In genomic region chr7:73577627-73578341, GRCh38 we compare ENCODE assay signal across 8 cellular contexts. TPM values are rescaled to one million over a fixed set of nuclear protein-coding genes. Genes with fewer than 3 reads are reported as not detected.
A peak's percentile ranks its signal among the peaks of the same experiment; 100 is the strongest.
DNase-seq lines count a peak whose midpoint lies in the region; ATAC-seq and TF ChIP-seq lines count a peak whose summit lies in the region.

No MANE protein-coding gene starts in this region.

- CTCF ChIA-PET in activated CD8-positive, alpha-beta memory T cell treated with anti-CD3 and anti-CD28 coated beads, Interleukin-2, amount 10 ng/mL, durations not matched to agents 7 days and 5 days (lab: Charles Lee), result interaction anchor here (0.8 to 3.4 kb wide), 9 partner anchors 8 to 157 kb away, joined by 3 to 17 read pairs (median 5); partner anchors contain the start of gene BAZ1B

- peaks cover 33% of the 10 kb centered on the region for H3K4me1 Mint-ChIP-seq in activated CD8-positive, alpha-beta memory T cell treated with anti-CD3 and anti-CD28 coated beads, Interleukin-2, amount 10 ng/mL, durations not matched to agents 7 days and 5 days
- peaks cover 11% of the 10 kb centered on the region for H3K4me1 Mint-ChIP-seq in activated T-helper 17 cell treated with anti-CD3 and anti-CD28 coated beads, Interleukin-2, amount 50 U/mL, for 72 hours

- peak; percentile 2 for ATAC-seq in activated CD8-positive, alpha-beta memory T cell treated with anti-CD3 and anti-CD28 coated beads, Interleukin-2, amount 10 ng/mL, durations not matched to agents 7 days and 5 days
- ATAC-seq in HG03378 (IDR thresholded peaks at IDR 0.05; ENCODE audit: unreplicated experiment) (peak; percentile 12), right cardiac atrium (peak in 1 of 2 donors; percentile 29), HG02884 (IDR thresholded peaks at IDR 0.05; ENCODE audit: unreplicated experiment) (no peak)
- peak; percentile 10 for ATAC-seq in activated T-helper 17 cell treated with anti-CD3 and anti-CD28 coated beads, Interleukin-2, amount 50 U/mL, for 72 hours (replicated peaks)

- H3K27me3 ChIP-seq in right cardiac atrium (ENCODE audit: control insufficient read depth, insufficient read depth), result no peaks in the 10 kb centered on the region
- H3K27me3 ChIP-seq in smooth muscle cell (ENCODE audit: low read depth), result no peaks in the 10 kb centered on the region

- H3K4me1 ChIP-seq in right cardiac atrium (ENCODE audit: control insufficient read depth, insufficient read depth, low read length) (peaks cover 3% of the 10 kb centered on the region), smooth muscle cell (ENCODE audit: low read depth) (peaks cover 6% of the 10 kb centered on the region)

- no peaks in the 10 kb centered on the region for H3K9me3 Mint-ChIP-seq in activated CD8-positive, alpha-beta memory T cell treated with anti-CD3 and anti-CD28 coated beads, Interleukin-2, amount 10 ng/mL, durations not matched to agents 7 days and 5 days (ENCODE audit: low read depth)
- H3K9me3 Mint-ChIP-seq in activated T-helper 17 cell treated with anti-CD3 and anti-CD28 coated beads, Interleukin-2, amount 50 U/mL, for 72 hours, result no peaks in the 10 kb centered on the region

- peak overlapping the region; percentile 82 for H3K4me3 Mint-ChIP-seq in activated CD8-positive, alpha-beta memory T cell treated with anti-CD3 and anti-CD28 coated beads, Interleukin-2, amount 10 ng/mL, durations not matched to agents 7 days and 5 days
- H3K4me3 Mint-ChIP-seq in activated T-helper 17 cell treated with anti-CD3 and anti-CD28 coated beads, Interleukin-2, amount 50 U/mL, for 72 hours, result peak overlapping the region; percentile 95

- peaks cover 37% of the 10 kb centered on the region for H3K79me2 ChIP-seq in smooth muscle cell (ENCODE audit: low read depth)

- H3K4me3 ChIP-seq in right cardiac atrium (ENCODE audit: low read length) (peak overlapping the region; percentile 76), smooth muscle cell (peak overlapping the region; percentile 81)

- intact Hi-C loops in right cardiac atrium (cut with DNase I), result no loop called here

- H3K36me3 ChIP-seq in smooth muscle cell (ENCODE audit: low read depth), result peaks cover 5% of the 10 kb centered on the region

- H2AFZ ChIP-seq in smooth muscle cell (ENCODE audit: low read depth), result peak overlapping the region; percentile 35

- no peaks in the 10 kb centered on the region for H3K9me3 ChIP-seq in right cardiac atrium (ENCODE audit: control insufficient read depth, low read length)
- H3K9me3 ChIP-seq in smooth muscle cell (replicated peaks; ENCODE audit: low read depth), result no peaks in the 10 kb centered on the region

- H3K4me2 ChIP-seq in smooth muscle cell, result peak overlapping the region; percentile 88

- H3F3A ChIP-seq in smooth muscle cell (ENCODE audit: low read depth), result peaks cover 3% of the 10 kb centered on the region

- TF ChIP-seq CTCF in smooth muscle cell (IDR thresholded peaks at IDR 0.05; ENCODE audit: borderline replicate concordance, insufficient read depth, poor library complexity, severe bottlenecking), result no peak

- no peak for DNase-seq in activated CD8-positive, alpha-beta memory T cell treated with anti-CD3 and anti-CD28 coated beads, Interleukin-2, amount 10 ng/mL, durations not matched to agents 7 days and 5 days
- DNase-seq in activated CD8-positive, alpha-beta memory T cell treated with anti-CD3 and anti-CD28 coated beads, Interleukin-2, amount 50 U/mL, for 4 hours, result no peak
- DNase-seq in right cardiac atrium, result peak in 2 of 3 donors; percentile 49 to 73
- DNase-seq in smooth muscle cell (lab: John Stamatoyannopoulos, UW; ENCODE audit: unreplicated experiment), result no peak
- no peak for DNase-seq in hypothalamus (lab: John Stamatoyannopoulos, UW)

- H3K27ac ChIP-seq in right cardiac atrium (ENCODE audit: low read length), result peak overlapping the region; percentile 22
- peak overlapping the region; percentile 76 for H3K27ac ChIP-seq in smooth muscle cell (ENCODE audit: low read depth)

- H3K27me3 Mint-ChIP-seq in activated CD8-positive, alpha-beta memory T cell treated with anti-CD3 and anti-CD28 coated beads, Interleukin-2, amount 10 ng/mL, durations not matched to agents 7 days and 5 days, result no peaks in the 10 kb centered on the region
- H3K27me3 Mint-ChIP-seq in activated T-helper 17 cell treated with anti-CD3 and anti-CD28 coated beads, Interleukin-2, amount 50 U/mL, for 72 hours, result no peaks in the 10 kb centered on the region

- H4K20me1 ChIP-seq in smooth muscle cell (ENCODE audit: low read depth), result peaks cover 48% of the 10 kb centered on the region

- WGBS in right cardiac atrium, result 9% methylated on average over 32 of the region's 32 CpGs
- WGBS in smooth muscle cell (ENCODE audit: low lambda C conversion rate), result 18% methylated on average over 31 of the region's 32 CpGs

- peak overlapping the region; percentile 90 for H3K9ac ChIP-seq in smooth muscle cell (ENCODE audit: low read depth)

- peak overlapping the region; percentile 94 for H3K27ac Mint-ChIP-seq in activated CD8-positive, alpha-beta memory T cell treated with anti-CD3 and anti-CD28 coated beads, Interleukin-2, amount 10 ng/mL, durations not matched to agents 7 days and 5 days
- peak overlapping the region; percentile 94 for H3K27ac Mint-ChIP-seq in activated T-helper 17 cell treated with anti-CD3 and anti-CD28 coated beads, Interleukin-2, amount 50 U/mL, for 72 hours

- H3K36me3 Mint-ChIP-seq in activated CD8-positive, alpha-beta memory T cell treated with anti-CD3 and anti-CD28 coated beads, Interleukin-2, amount 10 ng/mL, durations not matched to agents 7 days and 5 days, result peaks cover 12% of the 10 kb centered on the region
- peaks cover 43% of the 10 kb centered on the region for H3K36me3 Mint-ChIP-seq in activated T-helper 17 cell treated with anti-CD3 and anti-CD28 coated beads, Interleukin-2, amount 50 U/mL, for 72 hours (ENCODE audit: low read depth)

RNA-seq across cellular contexts. Expression of gene TBL2, which starts 0.6 kb away (rescaled TPM):
- total RNA-seq in activated CD8-positive, alpha-beta memory T cell treated with anti-CD3 and anti-CD28 coated beads, Interleukin-2, amount 10 ng/mL, durations not matched to agents 7 days and 5 days, result 10 to 100 TPM; 23.3 to 27.2 TPM
- total RNA-seq in activated T-helper 17 cell treated with anti-CD3 and anti-CD28 coated beads, Interleukin-2, amount 50 U/mL, for 72 hours, result 10 to 100 TPM; 34.7 to 43.5 TPM
- total RNA-seq in right cardiac atrium (10 to 100 TPM; 11.4 to 26.1 (median 11.7) TPM), smooth muscle cell (62.4 and 78.5 TPM in 2 replicates)
- polyA plus RNA-seq in right cardiac atrium (6.4 TPM), smooth muscle cell (57.7 and 67.6 TPM in 2 replicates)

RNA-seq across cellular contexts. Expression of gene BCL7B, which starts 20.3 kb away (rescaled TPM):
- total RNA-seq in activated CD8-positive, alpha-beta memory T cell treated with anti-CD3 and anti-CD28 coated beads, Interleukin-2, amount 10 ng/mL, durations not matched to agents 7 days and 5 days, result 10 to 100 TPM; 74.9 to 87.0 TPM
- 10 to 100 TPM; 52.4 to 76.7 TPM for total RNA-seq in activated T-helper 17 cell treated with anti-CD3 and anti-CD28 coated beads, Interleukin-2, amount 50 U/mL, for 72 hours
- 10 to 100 TPM; 75.5 to 83.5 (median 77.1) TPM for total RNA-seq in right cardiac atrium
- 83.9 TPM for polyA plus RNA-seq in right cardiac atrium
- 16.0 and 31.9 TPM in 2 replicates for total RNA-seq in smooth muscle cell
- polyA plus RNA-seq in smooth muscle cell, result 30.7 and 37.9 TPM in 2 replicates

RNA-seq across cellular contexts. Expression of gene MLXIPL, which starts 46.5 kb away (rescaled TPM):
- total RNA-seq in activated CD8-positive, alpha-beta memory T cell treated with anti-CD3 and anti-CD28 coated beads, Interleukin-2, amount 10 ng/mL, durations not matched to agents 7 days and 5 days, result not detected
- not detected for total RNA-seq in activated T-helper 17 cell treated with anti-CD3 and anti-CD28 coated beads, Interleukin-2, amount 50 U/mL, for 72 hours
- total RNA-seq in right cardiac atrium, result 1 to 10 TPM; 3.2 to 5.9 (median 3.6) TPM
- polyA plus RNA-seq in right cardiac atrium, result 14.8 TPM
- total RNA-seq in smooth muscle cell, result not detected in 2 replicates
- 0.32 TPM in 1 of 2 replicates, not detected in the other for polyA plus RNA-seq in smooth muscle cell

RNA-seq across cellular contexts. Expression of gene BAZ1B, which starts 55.7 kb away (rescaled TPM):
- 100 to 1,000 TPM; 112 to 129 TPM for total RNA-seq in activated CD8-positive, alpha-beta memory T cell treated with anti-CD3 and anti-CD28 coated beads, Interleukin-2, amount 10 ng/mL, durations not matched to agents 7 days and 5 days
- 100 to 1,000 TPM in 1 of 2 donors, 10 to 100 TPM in 1; 59.7 to 102 TPM for total RNA-seq in activated T-helper 17 cell treated with anti-CD3 and anti-CD28 coated beads, Interleukin-2, amount 50 U/mL, for 72 hours
- total RNA-seq in right cardiac atrium (10 to 100 TPM; 39.9 to 48.3 (median 45.4) TPM), smooth muscle cell (43.9 and 48.8 TPM in 2 replicates)
- polyA plus RNA-seq in right cardiac atrium (24.4 TPM), smooth muscle cell (20.1 and 23.9 TPM in 2 replicates)

Comparison
In these comparisons a context has a peak if more than half of its experiments do, and no peak if none do; other contexts are left out.
1. DNase-seq: peak in right cardiac atrium (2 of 3); none in activated CD8-positive, alpha-beta memory T cell treated with anti-CD3 and anti-CD28 coated beads, Interleukin-2, amount 10 ng/mL, durations not matched to agents 7 days and 5 days (single experiment), activated CD8-positive, alpha-beta memory T cell treated with anti-CD3 and anti-CD28 coated beads, Interleukin-2, amount 50 U/mL, for 4 hours (single experiment), smooth muscle cell (single experiment) and hypothalamus (0 of 51).